In the genomic region with DNA sequence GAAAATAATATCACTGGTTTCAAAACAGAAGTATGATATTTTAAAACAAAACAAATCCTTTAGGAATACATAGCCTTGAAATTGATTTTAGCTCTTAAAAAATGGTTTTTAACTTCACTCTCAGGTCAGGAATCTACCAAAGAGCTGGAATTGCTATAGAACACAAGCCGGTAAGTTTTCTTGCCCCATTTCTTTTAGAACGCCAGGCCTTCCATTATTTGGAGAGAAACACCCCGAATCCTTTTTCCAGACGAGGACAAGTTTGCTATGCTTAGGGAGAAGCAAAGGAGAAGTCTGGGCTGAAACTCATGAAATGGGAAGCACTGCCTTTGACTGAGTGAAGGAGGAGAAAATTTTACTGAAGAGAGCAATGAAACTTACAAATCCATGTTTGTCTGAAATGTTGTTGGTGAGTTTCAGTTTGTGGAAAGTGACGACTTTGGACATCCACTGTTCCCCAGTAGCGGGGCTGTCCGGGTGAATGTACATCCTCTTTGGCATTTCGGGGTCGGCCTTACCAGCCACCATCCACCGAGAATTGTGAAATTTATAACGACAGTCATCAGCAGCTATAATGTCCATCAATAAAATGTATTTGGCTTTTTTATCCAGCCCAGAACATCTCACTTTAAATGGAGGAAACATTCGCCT, we compare ENCODE assay signal across 11 cellular contexts. TPM values are rescaled to one million over a fixed set of nuclear protein-coding genes. Genes with fewer than 3 reads are reported as not detected.
A peak's percentile ranks its signal among the peaks of the same experiment; 100 is the strongest.
DNase-seq lines count a peak whose midpoint lies in the region; ATAC-seq and TF ChIP-seq lines count a peak whose summit lies in the region.
"Had no signal": no experiment of that assay in that cellular context is flagged by ENCODE, and none has a peak within 500 bp of the region (broad histone marks: within the 10 kb centered on the region; RNA-seq: fewer than 3 reads in every experiment).

No MANE protein-coding gene starts in this region.

- H2AK5ac ChIP-seq in trophoblast cell (ENCODE audit: low read length): no peak overlapping the region

- H2AFZ ChIP-seq in trophoblast cell (ENCODE audit: insufficient read depth, low read length, poor library complexity): no peak overlapping the region

- H3K27me3 ChIP-seq in trophoblast cell (ENCODE audit: insufficient read depth, low read length): no peaks in the 10 kb centered on the region

- DNase-seq in AG09309 (ENCODE audit: low read depth) (no peak), SK-N-MC (ENCODE audit: low read depth, low spot score) (no peak), fibroblast of villous mesenchyme (ENCODE audit: low read depth) (peak; percentile 65), trophoblast cell (no peak), globus pallidus (ENCODE audit: low spot score) (no peak), NCI-H1092 treated with DMSO at 0.1 percent for 48 hours (lab: John Stamatoyannopoulos, UW) (no peak), NCI-H128 (lab: John Stamatoyannopoulos, UW; ENCODE audit: unreplicated experiment) (no peak)
- DNase-seq: activated CD4-positive, alpha-beta T cell treated with anti-CD3 and anti-CD28 coated beads for 1 hour; CD4-positive, alpha-beta T cell; kidney glomerular epithelial cell had no signal

- no peaks in the 10 kb centered on the region for H3K9me3 ChIP-seq in SK-N-MC (ENCODE audit: low read depth, low read length)
- H3K9me3 ChIP-seq in trophoblast cell (ENCODE audit: insufficient read depth, low read depth, low read length): no peaks in the 10 kb centered on the region

- H4K12ac ChIP-seq in trophoblast cell (ENCODE audit: low read depth, low read length): no peak overlapping the region

- peak overlapping the region; percentile 34 for H4K91ac ChIP-seq in trophoblast cell (ENCODE audit: low read depth, low read length)

- peak overlapping the region; percentile 88 for H2BK5ac ChIP-seq in trophoblast cell (ENCODE audit: low read depth, low read length, poor library complexity)

- H3K36me3 ChIP-seq in SK-N-MC (ENCODE audit: insufficient read depth, low read length) (peaks cover 37% of the 10 kb centered on the region), trophoblast cell (ENCODE audit: control insufficient read depth in 1 of 2, insufficient read depth in 2 of 2, low read length in 2 of 2) (peaks cover 22 to 42% of the 10 kb centered on the region in 2 experiments)

- no peak overlapping the region for H2BK12ac ChIP-seq in trophoblast cell (ENCODE audit: low read length)

- peak overlapping the region; percentile 59 for H3K14ac ChIP-seq in trophoblast cell (ENCODE audit: low read length)

- TF ChIP-seq CTCF in AG09309 (IDR thresholded peaks at IDR 0.05; ENCODE audit: control insufficient read depth, insufficient read depth, low read depth, low read length, missing control alignments) (no peak), fibroblast of villous mesenchyme (IDR thresholded peaks at IDR 0.05; ENCODE audit: insufficient read depth, low read depth, low read length) (no peak)

- H3K9ac ChIP-seq in SK-N-MC (ENCODE audit: insufficient read length) (peak overlapping the region; percentile 49), trophoblast cell (ENCODE audit: low read length) (peak overlapping the region; percentile 93)

- peak overlapping the region; percentile 93 for H3K4ac ChIP-seq in trophoblast cell (ENCODE audit: low read depth, low read length)

- peaks cover 59% of the 10 kb centered on the region for H3K79me1 ChIP-seq in trophoblast cell (ENCODE audit: low read length)

- H3K18ac ChIP-seq in trophoblast cell (ENCODE audit: low read length): no peak overlapping the region

- peak overlapping the region; percentile 78 for H3K4me3 ChIP-seq in AG09309 (ENCODE audit: control insufficient read depth, low read depth, low read length)
- H3K4me3 ChIP-seq in SK-N-MC: peak overlapping the region; percentile 75
- H3K4me3 ChIP-seq in fibroblast of villous mesenchyme (ENCODE audit: low read depth, low read length): peak overlapping the region; percentile 88
- peak overlapping the region; percentile 80 for H3K4me3 ChIP-seq in trophoblast cell (ENCODE audit: low read depth, low read length)

- peak overlapping the region; percentile 70 for H3K23ac ChIP-seq in trophoblast cell (ENCODE audit: low read length)

- no peak for ATAC-seq in HG03280 (IDR thresholded peaks at IDR 0.05; ENCODE audit: unreplicated experiment)

- H3K4me1 ChIP-seq in trophoblast cell (ENCODE audit: control insufficient read depth in 1 of 2, insufficient read depth in 2 of 2, low read length in 2 of 2): peaks cover 21 to 28% of the 10 kb centered on the region in 2 experiments

- H3K79me2 ChIP-seq in trophoblast cell (ENCODE audit: control insufficient read depth, insufficient read depth, low read length, poor library complexity): peaks cover 58% of the 10 kb centered on the region

- H2BK120ac ChIP-seq in trophoblast cell (ENCODE audit: insufficient read depth, low read length, poor library complexity): peak overlapping the region; percentile 34

- peak overlapping the region; percentile 73 for H3K4me2 ChIP-seq in trophoblast cell (ENCODE audit: low read length)

- whole genome bisulfite sequencing in trophoblast cell (ENCODE audit: extremely low coverage, insufficient coverage, insufficient read length): no CpG with 5 or more reads among the region's 12 CpGs

- no peak overlapping the region for H3K27ac ChIP-seq in SK-N-MC
- H3K27ac ChIP-seq in trophoblast cell (ENCODE audit: low read depth, low read length): peak overlapping the region; percentile 82

- peak overlapping the region; percentile 53 for H4K8ac ChIP-seq in trophoblast cell (ENCODE audit: low read depth, low read length)

RNA-seq across cellular contexts. Expression of a gene that starts 3.4 kb away (rescaled TPM):
- total RNA-seq in fibroblast of villous mesenchyme: 109 and 114 TPM in 2 replicates
- 292 and 302 TPM in 2 replicates for polyA plus RNA-seq in trophoblast cell (2013)
